ENCODE assay signal across 1 cellular context in genomic region chr6:88741939-88742338, GRCh38.
TF ChIP-seq lines count a peak whose summit lies in the region.

No MANE protein-coding gene starts in this region.

TF ChIP-seq in H1, 55 proteins besides CTCF, POLR2A, EP300 and RAD21 (continued from another document):
- TF ChIP-seq SIX5 (IDR thresholded peaks at IDR 0.05; ENCODE audit: low read depth, low read length) = no peak
- TF ChIP-seq, protein P1, sequence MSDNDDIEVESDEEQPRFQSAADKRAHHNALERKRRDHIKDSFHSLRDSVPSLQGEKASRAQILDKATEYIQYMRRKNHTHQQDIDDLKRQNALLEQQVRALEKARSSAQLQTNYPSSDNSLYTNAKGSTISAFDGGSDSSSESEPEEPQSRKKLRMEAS (IDR thresholded peaks at IDR 0.05) = no peak
TF ChIP-seq in H1: peak in this region for 1.
